Comparison of ENCODE assay signal across 1 cellular context in the genomic region with DNA sequence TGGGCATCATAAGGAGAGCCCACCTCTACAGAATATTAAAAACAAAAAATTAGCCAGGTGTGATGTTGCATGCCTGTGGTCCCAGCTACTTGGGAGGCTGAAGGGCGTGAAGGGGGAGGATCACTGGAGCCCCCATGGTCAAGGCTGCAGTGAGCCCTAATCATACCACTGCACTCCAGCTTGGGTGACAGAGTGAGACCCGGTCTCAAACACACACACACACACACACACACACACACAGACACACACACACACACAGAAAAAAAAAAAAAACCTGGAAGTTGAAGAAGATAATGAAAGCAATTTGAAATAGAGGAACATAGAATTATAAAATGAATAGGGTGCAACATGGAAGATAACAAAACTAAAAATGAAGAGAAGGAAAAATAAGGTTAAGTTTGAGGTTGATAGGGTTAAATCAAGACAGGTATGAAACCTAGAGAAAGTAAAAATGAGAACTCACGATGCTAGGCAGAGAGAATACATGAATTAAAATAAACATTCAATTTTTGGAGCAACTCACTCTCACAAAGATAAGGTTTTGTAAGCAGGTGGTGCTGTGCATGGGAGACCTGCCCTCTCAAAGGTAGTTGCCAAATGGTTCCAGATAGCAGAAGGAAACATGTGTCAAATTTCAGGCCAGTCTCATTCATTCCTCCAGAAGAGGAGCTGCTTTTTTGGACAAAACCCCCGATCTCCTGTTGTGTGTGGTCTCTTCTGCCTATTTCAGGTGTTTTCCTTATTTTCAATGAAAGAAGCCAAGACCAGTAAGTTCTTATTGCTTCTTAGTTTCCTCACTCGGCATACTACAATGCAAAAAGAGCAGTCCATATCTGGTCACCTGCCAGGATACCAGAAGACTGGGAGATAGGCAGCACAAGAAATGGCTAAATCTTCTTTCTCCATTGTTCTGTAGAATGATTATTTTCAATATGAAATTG.
A peak's percentile ranks its signal among the peaks of the same experiment; 100 is the strongest.
TF ChIP-seq lines count a peak whose summit lies in the region.

No MANE protein-coding gene starts in this region.

TF ChIP-seq in HEK293, 187 proteins besides CTCF, POLR2A, EP300 and RAD21 (continued from another document):
- TF ChIP-seq, protein P1, sequence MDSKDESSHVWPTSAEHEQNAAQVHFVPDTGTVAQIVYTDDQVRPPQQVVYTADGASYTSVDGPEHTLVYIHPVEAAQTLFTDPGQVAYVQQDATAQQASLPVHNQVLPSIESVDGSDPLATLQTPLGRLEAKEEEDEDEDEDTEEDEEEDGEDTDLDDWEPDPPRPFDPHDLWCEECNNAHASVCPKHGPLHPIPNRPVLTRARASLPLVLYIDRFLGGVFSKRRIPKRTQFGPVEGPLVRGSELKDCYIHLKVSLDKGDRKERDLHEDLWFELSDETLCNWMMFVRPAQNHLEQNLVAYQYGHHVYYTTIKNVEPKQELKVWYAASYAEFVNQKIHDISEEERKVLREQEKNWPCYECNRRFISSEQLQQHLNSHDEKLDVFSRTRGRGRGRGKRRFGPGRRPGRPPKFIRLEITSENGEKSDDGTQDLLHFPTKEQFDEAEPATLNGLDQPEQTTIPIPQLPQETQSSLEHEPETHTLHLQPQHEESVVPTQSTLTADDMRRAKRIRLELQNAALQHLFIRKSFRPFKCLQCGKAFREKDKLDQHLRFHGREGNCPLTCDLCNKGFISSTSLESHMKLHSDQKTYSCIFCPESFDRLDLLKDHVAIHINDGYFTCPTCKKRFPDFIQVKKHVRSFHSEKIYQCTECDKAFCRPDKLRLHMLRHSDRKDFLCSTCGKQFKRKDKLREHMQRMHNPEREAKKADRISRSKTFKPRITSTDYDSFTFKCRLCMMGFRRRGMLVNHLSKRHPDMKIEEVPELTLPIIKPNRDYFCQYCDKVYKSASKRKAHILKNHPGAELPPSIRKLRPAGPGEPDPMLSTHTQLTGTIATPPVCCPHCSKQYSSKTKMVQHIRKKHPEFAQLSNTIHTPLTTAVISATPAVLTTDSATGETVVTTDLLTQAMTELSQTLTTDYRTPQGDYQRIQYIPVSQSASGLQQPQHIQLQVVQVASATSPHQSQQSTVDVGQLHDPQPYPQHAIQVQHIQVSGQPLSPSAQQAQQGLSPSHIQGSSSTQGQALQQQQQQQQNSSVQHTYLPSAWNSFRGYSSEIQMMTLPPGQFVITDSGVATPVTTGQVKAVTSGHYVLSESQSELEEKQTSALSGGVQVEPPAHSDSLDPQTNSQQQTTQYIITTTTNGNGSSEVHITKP (tag by site-specific recombination; IDR thresholded peaks at IDR 0.05) = peak; percentile 69
